27 cellular contexts compared by ENCODE assay signal in genomic region chr14:38972511-38972910, GRCh38.
"Had no signal": no experiment of that assay in that cellular context is flagged by ENCODE, and none has a peak within 500 bp of the region (broad histone marks: within the 10 kb centered on the region; RNA-seq: fewer than 3 reads in every experiment).

No MANE protein-coding gene starts in this region.

- FAIRE-seq: astrocyte, bronchial epithelial cell, endothelial cell of umbilical vein had no signal

- ATAC-seq: activated CD4-positive, CD25-positive, alpha-beta regulatory T cell treated with anti-CD3 and anti-CD28 coated beads, Interleukin-2, amount 50 U/mL, for 24 hours; activated CD8-positive, alpha-beta T cell treated with anti-CD3 and anti-CD28 coated beads for 36 hours; activated T-cell treated with anti-CD3 and anti-CD28 coated beads, Interleukin-2, amount 50 U/mL, for 4 hours; activated T-helper 17 cell treated with anti-CD3 and anti-CD28 coated beads, Interleukin-2, amount 50 U/mL, for 72 hours; effector memory CD8-positive, alpha-beta T cell had no signal

- H3K36me3 ChIP-seq: brain microvascular endothelial cell, esophagus squamous epithelium had no signal

- H3K27me3 ChIP-seq: brain microvascular endothelial cell, esophagus squamous epithelium had no signal

- H3K4me1 ChIP-seq: esophagus squamous epithelium had no signal

- DNase-seq: activated B cell treated with CpG ODN at 0.5 μM for 24 hours; activated CD4-positive, alpha-beta T cell treated with anti-CD3 and anti-CD28 coated beads for 48 hours; activated CD4-positive, alpha-beta T cell treated with anti-CD3 and anti-CD28 coated beads, Interleukin-2, amount 50 U/mL, for 1 hour; activated CD4-positive, alpha-beta T cell treated with anti-CD3 and anti-CD28 coated beads, Interleukin-2, amount 50 U/mL, for 48 hours; activated CD8-positive, alpha-beta memory T cell treated with anti-CD3 and anti-CD28 coated beads for 24 hours; activated CD8-positive, alpha-beta T cell treated with anti-CD3 and anti-CD28 coated beads for 36 hours; activated effector memory CD4-positive, alpha-beta T cell treated with Interleukin-2 at 50 U/mL for 16 hours; activated gamma-delta T cell treated with Interleukin-2 at 50 U/mL for 16 hours; activated naive CD4-positive, alpha-beta T cell treated with anti-CD3 and anti-CD28 coated beads, Interleukin-2, amount 50 U/mL, for 16 hours; activated naive CD4-positive, alpha-beta T cell treated with Interleukin-2 at 50 U/mL for 16 hours; activated T-cell treated with anti-CD3 and anti-CD28 coated beads, Interleukin-2, amount 50 U/mL, for 4 hours; amniotic stem cell; anterior cingulate cortex; brain microvascular endothelial cell; cortex of kidney; dermis blood vessel endothelial cell; effector CD4-positive, alpha-beta T cell; effector memory CD8-positive, alpha-beta T cell; esophagus squamous epithelium; foreskin melanocyte; T-helper 2 cell had no signal

- H3K27ac ChIP-seq: brain microvascular endothelial cell, epithelial cell of prostate, esophagus squamous epithelium had no signal

- H3K9me3 ChIP-seq: esophagus squamous epithelium had no signal

- H3K4me3 ChIP-seq: esophagus squamous epithelium had no signal
